In genomic region chr5:151770383-151771258, GRCh38 we compare ENCODE assay signal across 1 cellular context.
A peak's percentile ranks its signal among the peaks of the same experiment; 100 is the strongest.
TF ChIP-seq lines count a peak whose summit lies in the region.

No MANE protein-coding gene starts in this region.

TF ChIP-seq in H1, 55 proteins besides CTCF, POLR2A, EP300 and RAD21:
- TF ChIP-seq CTBP2 (IDR thresholded peaks at IDR 0.05; ENCODE audit: borderline replicate concordance, insufficient read depth, insufficient read length, low read length), result no peak
- peak; percentile 66 for TF ChIP-seq TAF1 (IDR thresholded peaks at IDR 0.05; ENCODE audit: low read depth, low read length)
- 0 out of 2 replicates have a peak, but pooled peaks have one; percentile 18 for TF ChIP-seq ATF3 (IDR thresholded peaks at IDR 0.05; ENCODE audit: insufficient read depth, low read depth, low read length)
- TF ChIP-seq SIX5 (IDR thresholded peaks at IDR 0.05; ENCODE audit: low read depth, low read length), result no peak
- TF ChIP-seq ASH2L (IDR thresholded peaks at IDR 0.05; ENCODE audit: low read length), result peak; percentile 48
- peak; percentile 82 for TF ChIP-seq BACH1 (IDR thresholded peaks at IDR 0.05; ENCODE audit: low read length)
- no peak for TF ChIP-seq CHD1 (IDR thresholded peaks at IDR 0.05; ENCODE audit: low read depth, low read length)
- peak; percentile 82; the same call in 1 of the 2 replicates for TF ChIP-seq E2F6 (IDR thresholded peaks at IDR 0.05)
- TF ChIP-seq MAX (IDR thresholded peaks at IDR 0.05), result peak; percentile 75
- 0 out of 2 replicates have a peak, but pooled peaks have one; percentile 47 for TF ChIP-seq ATF2 (IDR thresholded peaks at IDR 0.05; ENCODE audit: low read length)
- TF ChIP-seq GABPA (IDR thresholded peaks at IDR 0.05; ENCODE audit: borderline replicate concordance, insufficient read depth, low read length), result no peak
- peak; percentile 68 for TF ChIP-seq TBP (IDR thresholded peaks at IDR 0.05; ENCODE audit: low read depth, low read length)
- peak; percentile 71 for TF ChIP-seq USF2 (IDR thresholded peaks at IDR 0.05; ENCODE audit: low read length)
- TF ChIP-seq RBBP5 (IDR thresholded peaks at IDR 0.05; ENCODE audit: borderline replicate concordance, low read depth, low read length), result peak; percentile 72; the same call in 1 of the 2 replicates
- TF ChIP-seq TAF7 (optimal IDR thresholded peaks at IDR 0.05; ENCODE audit: borderline replicate concordance, low read depth, low read length), result peak; percentile 42
- TF ChIP-seq SP4 (IDR thresholded peaks at IDR 0.05; ENCODE audit: low read length), result no peak
- TF ChIP-seq FOSL1 (IDR thresholded peaks at IDR 0.05; ENCODE audit: insufficient read depth, low read depth, low read length), result no peak
- TF ChIP-seq BCL11A (IDR thresholded peaks at IDR 0.05; ENCODE audit: low read depth in 2 of 2, low read length in 2 of 2), result no peak
- TF ChIP-seq YY1 (IDR thresholded peaks at IDR 0.05; ENCODE audit: low read depth, low read length), result no peak; the same call in 1 of the 2 replicates
- TF ChIP-seq MAFK (IDR thresholded peaks at IDR 0.05; ENCODE audit: low read depth, low read length), result peak; percentile 80; the same call in 1 of the 2 replicates
- TF ChIP-seq KDM1A (IDR thresholded peaks at IDR 0.05; ENCODE audit: borderline replicate concordance, low read length), result no peak
